ENCODE assay signal across 7 cellular contexts in genomic region chr10:133763875-133764820, GRCh38.
DNase-seq lines count a peak whose midpoint lies in the region; ATAC-seq and TF ChIP-seq lines count a peak whose summit lies in the region.
"Not testable (repeated sequence)": the region's sequence is repeated elsewhere in the genome, so short reads cannot be mapped to it uniquely, and the experiment has no call there.

No MANE protein-coding gene starts in this region.

- not testable (repeated sequence) for H3K36me3 ChIP-seq in Caco-2 (ENCODE audit: control insufficient read depth, insufficient read depth, low read length); lower lobe of right lung

- not testable (repeated sequence) for H3K9me3 Mint-ChIP-seq in Caco-2 (ENCODE audit: unreplicated experiment); activated B cell treated with CpG ODN at 0.5 μM for 24 hours; activated T-helper 17 cell treated with anti-CD3 and anti-CD28 coated beads, Interleukin-2, amount 50 U/mL, for 72 hours; chondrocyte (ENCODE audit: low read depth)

- not testable (repeated sequence) for H3K4me1 ChIP-seq in Caco-2, lower lobe of right lung

- H3K4me3 Mint-ChIP-seq in Caco-2 (ENCODE audit: unreplicated experiment); activated B cell treated with CpG ODN at 0.5 μM for 24 hours; activated T-helper 17 cell treated with anti-CD3 and anti-CD28 coated beads, Interleukin-2, amount 50 U/mL, for 72 hours; chondrocyte (ENCODE audit: unreplicated experiment): not testable (repeated sequence)

- CTCF ChIA-PET in Caco-2 (lab: Charles Lee); activated B cell treated with CpG ODN at 0.5 μM for 24 hours (lab: Charles Lee): not testable (repeated sequence)

- peak; percentile 8 to 37 for DNase-seq in Caco-2
- DNase-seq in NB4 (ENCODE audit: low read depth), result peak; percentile 26
- DNase-seq in activated B cell treated with CpG ODN at 0.5 μM for 24 hours, result peak; percentile 7
- DNase-seq in chondrocyte (ENCODE audit: low spot score), result peak; percentile 2
- DNase-seq in lower lobe of right lung, result not testable (repeated sequence)
- DNase-seq in posterior vena cava (ENCODE audit: low spot score), result peak; percentile 11

- POLR2A ChIA-PET in Caco-2 (lab: Charles Lee); activated B cell treated with CpG ODN at 0.5 μM for 24 hours (lab: Charles Lee): not testable (repeated sequence)

- H3K27me3 ChIP-seq in Caco-2 (replicated peaks; ENCODE audit: control insufficient read depth, insufficient read depth, low read length); lower lobe of right lung (ENCODE audit: low read depth): not testable (repeated sequence)

- H3K4me1 Mint-ChIP-seq in Caco-2 (ENCODE audit: low read depth, unreplicated experiment); activated B cell treated with CpG ODN at 0.5 μM for 24 hours; activated T-helper 17 cell treated with anti-CD3 and anti-CD28 coated beads, Interleukin-2, amount 50 U/mL, for 72 hours; chondrocyte (ENCODE audit: low read depth): not testable (repeated sequence)

- not testable (repeated sequence) for ATAC-seq in activated B cell treated with CpG ODN at 0.5 μM for 24 hours (ENCODE audit: low read depth)
- ATAC-seq in activated T-helper 17 cell treated with anti-CD3 and anti-CD28 coated beads, Interleukin-2, amount 50 U/mL, for 72 hours (replicated peaks), result peak; percentile 3
- peak; percentile 12 to 35 for ATAC-seq in lower lobe of right lung

- not testable (repeated sequence) for H3K36me3 Mint-ChIP-seq in Caco-2 (ENCODE audit: insufficient read depth, unreplicated experiment); activated B cell treated with CpG ODN at 0.5 μM for 24 hours (ENCODE audit: low read depth); activated T-helper 17 cell treated with anti-CD3 and anti-CD28 coated beads, Interleukin-2, amount 50 U/mL, for 72 hours (ENCODE audit: low read depth); chondrocyte (ENCODE audit: low read depth)

- not testable (repeated sequence) for BruUV-seq in Caco-2 (replicated peaks; lab: Mats Ljungman, UMichigan)

- intact Hi-C loops in Caco-2 (cut with micrococcal nuclease; ENCODE audit: unreplicated experiment); activated B cell treated with CpG ODN at 0.5 μM for 24 hours (cut with micrococcal nuclease); lower lobe of right lung (cut with DNase I); posterior vena cava (cut with DNase I): not testable (repeated sequence)

- TF ChIP-seq POLR2A in NB4 (IDR thresholded peaks at IDR 0.05; ENCODE audit: extremely low read depth, insufficient read length), result not testable (repeated sequence)

- not testable (repeated sequence) for H3K27ac ChIP-seq in lower lobe of right lung

- not testable (repeated sequence) for H3K9me3 ChIP-seq in Caco-2, lower lobe of right lung

- not testable (repeated sequence) for H3K4me3 ChIP-seq in Caco-2 (ENCODE audit: low read depth, low read length); NB4 (ENCODE audit: low read depth, low read length); lower lobe of right lung

- not testable (repeated sequence) for H3K27me3 Mint-ChIP-seq in Caco-2 (ENCODE audit: insufficient read depth, unreplicated experiment); activated B cell treated with CpG ODN at 0.5 μM for 24 hours; activated T-helper 17 cell treated with anti-CD3 and anti-CD28 coated beads, Interleukin-2, amount 50 U/mL, for 72 hours; chondrocyte (ENCODE audit: low read depth)

- not testable (repeated sequence) for H3K27ac Mint-ChIP-seq in Caco-2 (ENCODE audit: unreplicated experiment); activated B cell treated with CpG ODN at 0.5 μM for 24 hours; activated T-helper 17 cell treated with anti-CD3 and anti-CD28 coated beads, Interleukin-2, amount 50 U/mL, for 72 hours; chondrocyte (ENCODE audit: unreplicated experiment)

- not testable (repeated sequence) for TF ChIP-seq CTCF in Caco-2 (IDR thresholded peaks at IDR 0.05; ENCODE audit: insufficient read depth in 1 of 2, low read depth in 1 of 2, low read length in 1 of 2, severe bottlenecking in 1 of 2, unreplicated experiment in 1 of 2); NB4 (IDR thresholded peaks at IDR 0.05; ENCODE audit: low read depth, low read length); activated B cell treated with CpG ODN at 0.5 μM for 24 hours (IDR thresholded peaks at IDR 0.05); chondrocyte (IDR thresholded peaks at IDR 0.05); lower lobe of right lung (IDR thresholded peaks at IDR 0.05)
